Comparison of ENCODE assay signal across 8 cellular contexts in the genomic region with DNA sequence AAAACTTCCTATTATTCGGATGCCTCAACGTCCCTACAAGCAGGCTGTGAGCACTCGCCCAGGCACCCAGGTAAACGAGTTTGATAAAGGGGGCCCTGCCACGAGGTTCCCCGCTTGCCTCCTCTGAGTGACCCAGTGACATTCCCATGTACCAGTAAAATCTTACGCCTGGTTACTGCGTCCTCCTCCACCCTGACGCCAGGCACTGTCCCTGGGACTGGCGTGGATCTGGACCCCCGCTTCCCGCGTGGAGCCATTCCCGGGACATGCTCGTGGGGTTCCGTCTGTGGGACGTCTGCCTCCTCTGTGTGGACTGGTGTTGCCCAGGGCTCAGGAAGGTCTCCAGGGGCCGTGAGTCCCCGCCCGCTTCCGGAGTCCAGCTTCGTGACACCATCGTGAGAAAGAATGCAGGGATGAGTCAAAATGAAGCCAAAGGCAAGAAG. TPM values are rescaled to one million over a fixed set of nuclear protein-coding genes. Genes with fewer than 3 reads are reported as not detected.
DNase-seq lines count a peak whose midpoint lies in the region; ATAC-seq and TF ChIP-seq lines count a peak whose summit lies in the region.

No MANE protein-coding gene starts in this region.

- peaks cover 0 to 63% (median 9%) of the 10 kb centered on the region in 11 donors for H3K9me3 ChIP-seq in heart right ventricle

- no peaks in the 10 kb centered on the region for H3K27me3 ChIP-seq in heart right ventricle

- peak overlapping the region; percentile 100 for H3K27ac Mint-ChIP-seq in HFFc6

- H3K4me3 ChIP-seq in heart right ventricle (peak overlapping the region; percentile 80 to 100 (median 96)), skeletal muscle cell (ENCODE audit: low read depth, low read length) (peak overlapping the region; percentile 95)

- peaks cover 3 to 31% (median 21%) of the 10 kb centered on the region in 9 donors for H3K4me1 ChIP-seq in heart right ventricle

- H3K36me3 Mint-ChIP-seq in HFFc6 (ENCODE audit: low read depth), result peaks cover 55% of the 10 kb centered on the region

- intact Hi-C loops in heart right ventricle (cut with DNase I), result loop anchor here in 1 of 10 donors (10.0 kb wide), 1 partner anchor 55 kb away; the partner anchor contains the start of gene ZNF134

- DNase-seq in AG20443 (ENCODE audit: low spot score) (peak; percentile 85), HFFc6 (peak; percentile 81), heart right ventricle (peak; percentile 49 to 55), skeletal muscle cell (ENCODE audit: low read depth) (peak; percentile 35), midbrain (lab: John Stamatoyannopoulos, UW) (no peak)
- peak; percentile 54 for DNase-seq in activated CD8-positive, alpha-beta memory T cell treated with anti-CD3 and anti-CD28 coated beads, Interleukin-2, amount 50 U/mL, for 48 hours

- WGBS in heart right ventricle, 2 donors, result 14 to 15% methylated on average over 23 of the region's 23 CpGs

- peaks cover 6% of the 10 kb centered on the region for H3K27me3 Mint-ChIP-seq in HFFc6 (ENCODE audit: insufficient read depth)

- peak; percentile 45 to 75 (median 56) for ATAC-seq in heart right ventricle
- no peak for ATAC-seq in HG03432 (IDR thresholded peaks at IDR 0.05; ENCODE audit: unreplicated experiment)
- ATAC-seq in GM21423 (IDR thresholded peaks at IDR 0.05; ENCODE audit: unreplicated experiment), result no peak

- H3K9me3 Mint-ChIP-seq in HFFc6, result peaks cover 54% of the 10 kb centered on the region

- H3K4me3 Mint-ChIP-seq in HFFc6, result peak overlapping the region; percentile 98

- TF ChIP-seq CTCF in HFFc6 (IDR thresholded peaks at IDR 0.05) (no peak), heart right ventricle (IDR thresholded peaks at IDR 0.05) (no peak)

- H3K36me3 ChIP-seq in heart right ventricle, result peaks cover 0 to 18% (median 14%) of the 10 kb centered on the region in 9 donors

- H3K4me1 Mint-ChIP-seq in HFFc6 (ENCODE audit: low read depth), result peaks cover 33% of the 10 kb centered on the region

- peak overlapping the region in 9 of 10 donors; percentile 72 to 93 (median 84) for H3K27ac ChIP-seq in heart right ventricle

RNA-seq across cellular contexts. Expression of gene ZNF550, which starts 0.4 kb away (rescaled TPM):
- 1 to 10 TPM; 4.8 to 8.5 (median 5.6) TPM for total RNA-seq in HFFc6 (2021; fragmentation: NEBNext Ultra II Directional; extraction: Animal tissue kit (Norgen Biotek cat#: 25700))
- 1 to 10 TPM; 4.6 to 9.7 (median 7.5) TPM for total RNA-seq in heart right ventricle
- 1 to 10 TPM; 3.3 to 6.7 TPM for polyA plus RNA-seq in heart right ventricle

RNA-seq across cellular contexts. Expression of gene ZNF416, which starts 18.6 kb away (rescaled TPM):
- 1 to 10 TPM; 3.8 to 5.4 (median 5.0) TPM for total RNA-seq in HFFc6 (2021; fragmentation: NEBNext Ultra II Directional; extraction: Animal tissue kit (Norgen Biotek cat#: 25700))
- 1 to 10 TPM; 2.9 to 6.5 (median 4.6) TPM for total RNA-seq in heart right ventricle
- 1 to 10 TPM; 1.7 to 3.0 TPM for polyA plus RNA-seq in heart right ventricle

RNA-seq across cellular contexts. Expression of gene ZIK1, which starts 23.9 kb away (rescaled TPM):
- total RNA-seq in HFFc6 (2021; fragmentation: NEBNext Ultra II Directional; extraction: Animal tissue kit (Norgen Biotek cat#: 25700)), result 1 to 10 TPM in 3 of 6 experiments, under 1 TPM in 3; 0.80 to 3.0 (median 1.3) TPM
- total RNA-seq in heart right ventricle, result 1 to 10 TPM; 2.7 to 5.4 (median 4.5) TPM
- 1 to 10 TPM; 1.2 to 3.7 TPM for polyA plus RNA-seq in heart right ventricle

RNA-seq across cellular contexts. Expression of gene ZNF549, which starts 32.9 kb away (rescaled TPM):
- total RNA-seq in HFFc6 (2021; fragmentation: NEBNext Ultra II Directional; extraction: Animal tissue kit (Norgen Biotek cat#: 25700)), result 1 to 10 TPM; 3.0 to 4.0 (median 3.7) TPM
- 1 to 10 TPM; 3.0 to 5.1 (median 3.8) TPM for total RNA-seq in heart right ventricle
- polyA plus RNA-seq in heart right ventricle, result 1 to 10 TPM; 2.1 to 2.9 TPM

RNA-seq across cellular contexts. Expression of gene ZNF530, which starts 39.6 kb away (rescaled TPM):
- total RNA-seq in HFFc6 (2021; fragmentation: NEBNext Ultra II Directional; extraction: Animal tissue kit (Norgen Biotek cat#: 25700)), result 1 to 10 TPM; 2.3 to 4.5 (median 3.6) TPM
- 1 to 10 TPM; 3.2 to 5.6 (median 4.4) TPM for total RNA-seq in heart right ventricle
- 1 to 10 TPM; 4.7 to 5.8 TPM for polyA plus RNA-seq in heart right ventricle

Comparison
In these comparisons a context has a peak if more than half of its experiments do, and no peak if none do; other contexts are left out.
1. ATAC-seq: peak in heart right ventricle (8 of 8); none in HG03432 (single experiment) and GM21423 (single experiment).